ENCODE assay signal across 21 cellular contexts in the genomic region with DNA sequence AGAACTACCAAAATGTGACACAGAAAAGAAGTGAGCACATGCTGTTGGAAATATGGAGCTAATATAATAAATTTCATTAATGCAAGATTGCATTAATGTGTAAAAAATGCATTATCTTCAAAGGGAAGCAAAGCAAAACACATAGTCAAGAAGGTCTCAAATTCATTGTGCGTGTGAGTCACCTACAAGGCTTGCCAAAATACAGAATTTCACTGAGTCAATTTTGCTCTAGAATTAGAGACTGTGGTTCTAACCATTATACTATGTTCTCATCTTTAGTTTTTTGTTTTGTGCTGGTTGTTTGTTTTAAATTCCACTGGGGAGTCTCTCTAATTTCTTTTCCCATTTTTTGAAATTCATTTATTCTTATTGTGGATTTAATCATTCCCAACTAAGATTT.
"Had no signal": no experiment of that assay in that cellular context is flagged by ENCODE, and none has a peak within 500 bp of the region (broad histone marks: within the 10 kb centered on the region; RNA-seq: fewer than 3 reads in every experiment).

No MANE protein-coding gene starts in this region.

- H3K27ac ChIP-seq: colonic mucosa, dorsolateral prefrontal cortex, heart right ventricle, left ventricle myocardium inferior, tibial nerve had no signal

- H3K36me3 ChIP-seq: colonic mucosa, heart right ventricle, left ventricle myocardium inferior, tibial nerve had no signal

- DNase-seq: activated CD4-positive, alpha-beta T cell treated with anti-CD3 and anti-CD28 coated beads for 4 hours; activated CD4-positive, alpha-beta T cell treated with anti-CD3 and anti-CD28 coated beads, Interleukin-2, amount 50 U/mL, for 4 hours; activated effector memory CD4-positive, alpha-beta T cell treated with anti-CD3 and anti-CD28 coated beads, Interleukin-2, amount 50 U/mL, for 16 hours; activated naive CD4-positive, alpha-beta T cell treated with anti-CD3 and anti-CD28 coated beads for 36 hours; activated naive CD8-positive, alpha-beta T cell treated with anti-CD3 and anti-CD28 coated beads, Interleukin-2, amount 10 ng/mL, durations not matched to agents 7 days and 5 days; amniotic stem cell; colonic mucosa; dorsolateral prefrontal cortex; effector memory CD8-positive, alpha-beta T cell; foreskin melanocyte; heart right ventricle; islet precursor cell; left ventricle myocardium inferior; mesendoderm; right cardiac atrium; stimulated activated CD4-positive, alpha-beta T cell treated with anti-CD3 and anti-CD28 coated beads, Interleukin-15, amount 100 ng/mL, for 24 hours; stimulated activated CD4-positive, alpha-beta T cell treated with anti-CD3 and anti-CD28 coated beads, Interleukin-2, amount 100 ng/mL, for 24 hours; stimulated activated naive CD4-positive, alpha-beta T cell; T-cell had no signal

- H3K4me3 ChIP-seq: colonic mucosa, dorsolateral prefrontal cortex, heart right ventricle, left ventricle myocardium inferior, lung, tibial nerve had no signal

- H3K27me3 ChIP-seq: colonic mucosa, dorsolateral prefrontal cortex, heart right ventricle, tibial nerve had no signal

- H3K9me3 ChIP-seq: colonic mucosa, tibial nerve had no signal

- H3K4me1 ChIP-seq: colonic mucosa, heart right ventricle, left ventricle myocardium inferior, tibial nerve had no signal
